Comparison of ENCODE assay signal across 9 cellular contexts in the genomic region with DNA sequence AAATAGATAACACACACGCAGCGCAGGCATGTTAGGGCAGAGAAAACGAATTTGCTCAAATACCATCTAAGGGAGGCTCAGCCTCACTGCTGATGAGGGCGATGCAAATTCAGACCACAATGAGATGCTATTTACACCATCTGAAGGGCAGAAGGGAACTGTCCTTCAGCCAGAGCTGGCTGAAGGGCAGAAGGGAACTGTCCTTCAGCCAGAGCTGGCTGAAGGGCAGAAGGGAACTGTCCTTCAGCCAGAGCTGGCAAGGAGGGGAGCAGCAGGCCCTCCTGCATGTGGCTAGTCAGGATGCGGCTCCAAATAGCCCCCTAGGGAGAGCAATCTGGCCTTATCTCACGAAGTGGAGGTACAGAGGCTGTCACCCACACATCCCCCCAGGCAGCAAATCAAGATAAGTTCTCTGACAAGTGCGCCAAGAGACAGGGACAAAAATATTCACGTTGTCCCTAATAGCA. TPM values are rescaled to one million over a fixed set of nuclear protein-coding genes. Genes with fewer than 3 reads are reported as not detected.
DNase-seq lines count a peak whose midpoint lies in the region; ATAC-seq, FAIRE-seq and TF ChIP-seq lines count a peak whose summit lies in the region.
"Had no signal": no experiment of that assay in that cellular context is flagged by ENCODE, and none has a peak within 500 bp of the region (broad histone marks: within the 10 kb centered on the region; RNA-seq: fewer than 3 reads in every experiment).

No MANE protein-coding gene starts in this region.

- H3K27me3 Mint-ChIP-seq in osteocyte (ENCODE audit: unreplicated experiment): no peaks in the 10 kb centered on the region

- H3K4me1 Mint-ChIP-seq in osteocyte (ENCODE audit: unreplicated experiment): peaks cover 9% of the 10 kb centered on the region

- peak; percentile 90 for FAIRE-seq in GM12892 (lab: Jason Lieb, UNC)

- TF ChIP-seq CTCF in NB4 (IDR thresholded peaks at IDR 0.05; ENCODE audit: low read depth, low read length) (no peak), osteocyte (IDR thresholded peaks at IDR 0.05) (no peak)

- H3K27me3 ChIP-seq in endocrine pancreas (ENCODE audit: control insufficient read depth, insufficient read depth, low read length): no peaks in the 10 kb centered on the region

- peak overlapping the region; percentile 74 for H3K27ac Mint-ChIP-seq in osteocyte (ENCODE audit: unreplicated experiment)

- H3K4me3 ChIP-seq in NB4 (ENCODE audit: low read depth, low read length) (peak overlapping the region; percentile 40), endocrine pancreas (ENCODE audit: control insufficient read depth, insufficient read depth, low read length) (peak overlapping the region; percentile 18)

- H3K9ac ChIP-seq in endocrine pancreas (ENCODE audit: control insufficient read depth, insufficient read depth, low read length): peak overlapping the region; percentile 4

- H3K36me3 ChIP-seq in endocrine pancreas (ENCODE audit: control insufficient read depth, insufficient read depth, low read length): no peaks in the 10 kb centered on the region

- TF ChIP-seq POLR2A in GM12892 (IDR thresholded peaks at IDR 0.05; ENCODE audit: low read depth, low read length): no peak
- TF ChIP-seq POLR2A in NB4 (IDR thresholded peaks at IDR 0.05; ENCODE audit: extremely low read depth, insufficient read length): no peak

- H3K4me1 ChIP-seq in endocrine pancreas (ENCODE audit: control insufficient read depth, insufficient read depth, low read length): peaks cover 3% of the 10 kb centered on the region

- no peaks in the 10 kb centered on the region for H3K9me3 Mint-ChIP-seq in osteocyte (ENCODE audit: unreplicated experiment)

- DNase-seq in GM12892 (ENCODE audit: insufficient read length) (peak; percentile 16), NB4 (ENCODE audit: low read depth) (peak; percentile 82), osteocyte (ENCODE audit: extremely low spot score, unreplicated experiment) (no peak), SW480 (ENCODE audit: low spot score) (no peak), EL (no peak)

- H3K36me3 Mint-ChIP-seq in osteocyte (ENCODE audit: unreplicated experiment): no peaks in the 10 kb centered on the region

- H3K4me3 Mint-ChIP-seq in osteocyte (ENCODE audit: unreplicated experiment): no peak overlapping the region

- ATAC-seq in GM21717 (IDR thresholded peaks at IDR 0.05; ENCODE audit: unreplicated experiment): peak; percentile 50
- ATAC-seq in activated CD4-positive, CD25-positive, alpha-beta regulatory T cell treated with anti-CD3 and anti-CD28 coated beads, Interleukin-2, amount 50 U/mL, for 24 hours: no peak

- no peaks in the 10 kb centered on the region for H3K9me3 ChIP-seq in endocrine pancreas (ENCODE audit: control insufficient read depth, low read length)

RNA-seq across cellular contexts. Expression of a gene that starts 7.5 kb away (rescaled TPM):
- polyA plus RNA-seq in GM12892 (2012; ENCODE audit: missing spikeins): 7.0 TPM
- total RNA-seq in osteocyte: 95.4 and 98.7 TPM in 2 replicates

RNA-seq across cellular contexts. Expression of a gene that starts 22.5 kb away (rescaled TPM):
- 5.5 TPM for polyA plus RNA-seq in GM12892 (2012; ENCODE audit: missing spikeins)
- not detected in 2 replicates for total RNA-seq in osteocyte
- total RNA-seq: pulmonary artery endothelial cell had no signal

RNA-seq across cellular contexts. Expression of a gene that starts 25.4 kb away (rescaled TPM):
- polyA plus RNA-seq in GM12892 (2012; ENCODE audit: missing spikeins): 132 TPM
- 123 and 126 TPM in 2 replicates for total RNA-seq in osteocyte

RNA-seq across cellular contexts. Expression of a gene that starts 48.1 kb away (rescaled TPM):
- 0.59 TPM for polyA plus RNA-seq in GM12892 (2012; ENCODE audit: missing spikeins)
- total RNA-seq in osteocyte: 0.24 and 0.42 TPM in 2 replicates

RNA-seq across cellular contexts. Expression of a gene that starts 48.3 kb away (rescaled TPM):
- polyA plus RNA-seq in GM12892 (2012; ENCODE audit: missing spikeins): not detected
- total RNA-seq in osteocyte: not detected in 2 replicates
- total RNA-seq: pulmonary artery endothelial cell had no signal

Comparison
In these comparisons a context has a peak if more than half of its experiments do, and no peak if none do; other contexts are left out.
1. DNase-seq: peak in GM12892 (single experiment) and NB4 (single experiment); none in osteocyte (single experiment), SW480 (single experiment) and EL (single experiment).